Comparison of ENCODE assay signal across 26 cellular contexts in the genomic region with DNA sequence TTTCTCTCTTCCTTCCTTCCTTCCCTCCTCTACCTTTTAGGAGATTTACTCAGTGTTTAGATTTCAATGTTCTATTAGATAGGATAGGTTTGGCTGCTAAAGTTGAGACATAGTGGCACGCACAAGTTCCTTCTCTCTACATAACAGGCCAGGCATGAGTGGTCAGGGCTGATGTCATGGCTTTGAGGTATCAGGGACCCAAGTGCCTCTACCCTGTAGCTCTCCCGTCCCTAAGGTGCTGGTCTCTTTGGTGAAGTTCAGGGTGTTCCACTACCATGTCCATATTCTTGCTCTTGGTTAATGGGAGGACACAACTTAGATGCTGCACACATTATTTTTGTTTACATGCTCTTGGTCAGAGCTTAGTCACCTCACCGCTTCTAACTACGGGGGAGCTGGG.
"Had no signal": no experiment of that assay in that cellular context is flagged by ENCODE, and none has a peak within 500 bp of the region (broad histone marks: within the 10 kb centered on the region; RNA-seq: fewer than 3 reads in every experiment).

No MANE protein-coding gene starts in this region.

- H3K27ac Mint-ChIP-seq: mesothelial cell of epicardium; naive thymus-derived CD4-positive, alpha-beta T cell; natural killer cell treated with Interleukin-12 subunit alpha and Interleukin-12 subunit beta and Interleukin-15 and Interleukin-18, amount 100 ng/mL, for 72 hours; stimulated activated naive B cell treated with anti-CD40 and anti-IgM and Interleukin-4, amounts not matched to agents 10 μg/mL and 1 μg/mL and 100 μg/mL, for 72 hours had no signal

- H3K4me1 Mint-ChIP-seq: mesothelial cell of epicardium had no signal

- H3K36me3 ChIP-seq: left ventricle myocardium inferior, pancreas, prostate gland, stomach, thyroid gland, transverse colon, upper lobe of left lung, vagina had no signal

- FAIRE-seq: pancreas had no signal

- H3K4me3 ChIP-seq: left ventricle myocardium inferior, lung, pancreas, prostate gland, skin epidermis, stomach, testis, thyroid gland, transverse colon, upper lobe of left lung, vagina had no signal

- H3K36me3 Mint-ChIP-seq: mesothelial cell of epicardium; naive thymus-derived CD4-positive, alpha-beta T cell; stimulated activated naive B cell treated with anti-CD40 and anti-IgM and Interleukin-4, amounts not matched to agents 10 μg/mL and 1 μg/mL and 100 μg/mL, for 72 hours had no signal

- H3K9me3 Mint-ChIP-seq: mesothelial cell of epicardium; stimulated activated naive B cell treated with anti-CD40 and anti-IgM and Interleukin-4, amounts not matched to agents 10 μg/mL and 1 μg/mL and 100 μg/mL, for 72 hours had no signal

- H3K27me3 ChIP-seq: pancreas, stomach, testis, thyroid gland, transverse colon, upper lobe of left lung, vagina had no signal

- ATAC-seq: naive thymus-derived CD4-positive, alpha-beta T cell; natural killer cell treated with Interleukin-12 subunit alpha and Interleukin-12 subunit beta and Interleukin-15 and Interleukin-18, amount 100 ng/mL, for 72 hours; pancreas; right cardiac atrium; sciatic nerve; stimulated activated naive CD8-positive, alpha-beta T cell treated with anti-CD3 and anti-CD28 coated beads, Interleukin-15, Interleukin-2, amounts not matched to agents 100 U/mL and 50 U/mL, for 24 hours had no signal

- DNase-seq: islet precursor cell; left ventricle myocardium inferior; mesendoderm; naive thymus-derived CD4-positive, alpha-beta T cell; pancreas; posterior cingulate gyrus; retina; right cardiac atrium; stimulated activated CD4-positive, alpha-beta T cell treated with anti-CD3 and anti-CD28 coated beads, Interleukin-12 subunit alpha, Interleukin-12 subunit beta, amount 100 ng/mL, for 4 hours; stimulated activated CD4-positive, alpha-beta T cell treated with anti-CD3 and anti-CD28 coated beads, Interleukin-15, amount 100 ng/mL, for 24 hours; stimulated activated CD4-positive, alpha-beta T cell treated with anti-CD3 and anti-CD28 coated beads, Interleukin-2, amount 100 ng/mL, for 24 hours; stimulated activated CD4-positive, alpha-beta T cell treated with anti-CD3 and anti-CD28 coated beads, Interleukin-4, amount 100 ng/mL, for 1 hour; stimulated activated naive B cell treated with anti-CD40 and anti-IgM and Interleukin-4, amounts not matched to agents 10 μg/mL and 1 μg/mL and 100 μg/mL, for 72 hours; stimulated activated naive CD8-positive, alpha-beta T cell treated with anti-CD3 and anti-CD28 coated beads, Interleukin-15, Interleukin-2, amounts not matched to agents 100 U/mL and 50 U/mL, for 24 hours; stomach; testis; thyroid gland; transverse colon; upper lobe of left lung had no signal

- H3K4me3 Mint-ChIP-seq: mesothelial cell of epicardium; naive thymus-derived CD4-positive, alpha-beta T cell; natural killer cell treated with Interleukin-12 subunit alpha and Interleukin-12 subunit beta and Interleukin-15 and Interleukin-18, amount 100 ng/mL, for 72 hours; stimulated activated naive B cell treated with anti-CD40 and anti-IgM and Interleukin-4, amounts not matched to agents 10 μg/mL and 1 μg/mL and 100 μg/mL, for 72 hours had no signal
